In the genomic region with DNA sequence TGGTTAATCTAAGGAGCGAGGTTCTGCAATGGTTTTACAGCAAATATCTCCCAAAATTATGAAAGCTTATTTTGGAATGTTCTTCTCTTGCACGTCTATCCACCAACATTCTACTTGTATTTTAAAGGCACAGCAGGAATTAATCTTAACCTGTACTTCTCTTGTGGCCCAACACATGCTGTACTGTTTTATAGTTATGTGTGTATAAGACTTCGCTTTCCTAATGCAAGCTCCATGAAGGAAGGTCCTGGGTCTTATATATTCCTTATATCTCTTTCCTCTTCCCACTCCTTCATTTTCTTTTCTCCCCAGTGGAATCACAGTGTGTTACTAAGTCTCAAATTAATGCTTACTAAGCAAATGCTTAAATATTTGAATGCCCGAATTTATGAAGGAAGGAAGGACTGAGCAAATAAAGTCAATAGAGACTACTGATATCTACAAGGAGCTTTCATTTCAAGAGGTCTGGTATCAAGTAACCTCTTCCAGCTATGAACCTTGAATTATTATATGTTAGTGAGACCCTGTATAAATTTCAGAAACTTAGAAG, we compare ENCODE assay signal across 25 cellular contexts. TPM values are rescaled to one million over a fixed set of nuclear protein-coding genes. Genes with fewer than 3 reads are reported as not detected.
DNase-seq lines count a peak whose midpoint lies in the region; ATAC-seq, FAIRE-seq and TF ChIP-seq lines count a peak whose summit lies in the region.
"Had no signal": no experiment of that assay in that cellular context is flagged by ENCODE, and none has a peak within 500 bp of the region (broad histone marks: within the 10 kb centered on the region; RNA-seq: fewer than 3 reads in every experiment).

No MANE protein-coding gene starts in this region.

- TF ChIP-seq CTCF in DND-41 (IDR thresholded peaks at IDR 0.05; ENCODE audit: borderline replicate concordance, extremely low read depth, low read length, poor library complexity, severe bottlenecking) (no peak), astrocyte (IDR thresholded peaks at IDR 0.05; ENCODE audit: insufficient read depth, low read depth, low read length) (no peak), smooth muscle cell (IDR thresholded peaks at IDR 0.05; ENCODE audit: borderline replicate concordance, insufficient read depth, poor library complexity, severe bottlenecking) (no peak)

- no peaks in the 10 kb centered on the region for H3F3A ChIP-seq in smooth muscle cell (ENCODE audit: low read depth)

- CTCF ChIA-PET in CD8-positive, alpha-beta memory T cell (lab: Charles Lee): no interaction called here

- peak overlapping the region; percentile 67 for H3K27ac ChIP-seq in DND-41 (ENCODE audit: low read length)
- H3K27ac ChIP-seq in KOPT-K1 (ENCODE audit: low read depth, low read length, poor library complexity, severe bottlenecking): peak overlapping the region; percentile 71
- no peak overlapping the region for H3K27ac ChIP-seq in astrocyte (ENCODE audit: low read depth, low read length)
- no peak overlapping the region for H3K27ac ChIP-seq in smooth muscle cell (ENCODE audit: low read depth)
- no peak overlapping the region for H3K27ac ChIP-seq in CD8-positive, alpha-beta memory T cell (ENCODE audit: low read depth, low read length)
- H3K27ac ChIP-seq: BLaER1 had no signal

- H3K4me1 ChIP-seq in DND-41 (ENCODE audit: insufficient read depth, low read length) (peaks cover 32% of the 10 kb centered on the region), astrocyte (ENCODE audit: insufficient read depth, low read length) (no peaks in the 10 kb centered on the region), smooth muscle cell (ENCODE audit: low read depth) (no peaks in the 10 kb centered on the region)
- peaks cover 4% of the 10 kb centered on the region for H3K4me1 ChIP-seq in CD8-positive, alpha-beta memory T cell (ENCODE audit: insufficient read depth, low read length)

- ATAC-seq in DND-41 (ENCODE audit: insufficient read depth, low read depth): peak; percentile 68
- ATAC-seq: Right ventricle myocardium inferior had no signal

- FAIRE-seq in astrocyte (lab: Jason Lieb, UNC): no peak
- FAIRE-seq: G401.6, GM12892 had no signal

- H3K4me3 ChIP-seq in DND-41 (ENCODE audit: low read depth in 1 of 2, low read length in 2 of 2) (no peak overlapping the region), astrocyte (ENCODE audit: insufficient read depth, low read depth, low read length) (no peak overlapping the region), smooth muscle cell (no peak overlapping the region)
- no peak overlapping the region for H3K4me3 ChIP-seq in CD8-positive, alpha-beta memory T cell (ENCODE audit: low read length)
- H3K4me3 ChIP-seq: BLaER1 had no signal

- H3K4me1 Mint-ChIP-seq in astrocyte (ENCODE audit: low read depth, unreplicated experiment): peaks cover 8% of the 10 kb centered on the region
- peaks cover 10 to 20% (median 14%) of the 10 kb centered on the region in 3 donors for H3K4me1 Mint-ChIP-seq in CD8-positive, alpha-beta memory T cell

- H3K9ac ChIP-seq in DND-41 (ENCODE audit: low read depth, low read length) (peak overlapping the region; percentile 16; the same call in 1 of the 2 replicates), astrocyte (ENCODE audit: low read length) (no peak overlapping the region), smooth muscle cell (ENCODE audit: low read depth) (no peak overlapping the region)
- H3K9ac ChIP-seq: BLaER1 had no signal

- H3K36me3 ChIP-seq in DND-41 (ENCODE audit: insufficient read depth, low read length): no peaks in the 10 kb centered on the region
- H3K36me3 ChIP-seq in KOPT-K1 (ENCODE audit: insufficient read depth, low read length): no peaks in the 10 kb centered on the region
- no peaks in the 10 kb centered on the region for H3K36me3 ChIP-seq in astrocyte (ENCODE audit: insufficient read depth, low read length)
- H3K36me3 ChIP-seq in smooth muscle cell (ENCODE audit: low read depth): no peaks in the 10 kb centered on the region
- no peaks in the 10 kb centered on the region for H3K36me3 ChIP-seq in CD8-positive, alpha-beta memory T cell (ENCODE audit: insufficient read depth, low read length)
- H3K36me3 ChIP-seq: BLaER1 had no signal

- H3K79me2 ChIP-seq in DND-41 (ENCODE audit: insufficient read depth, low read length) (no peaks in the 10 kb centered on the region), astrocyte (ENCODE audit: insufficient read depth, low read length) (no peaks in the 10 kb centered on the region), smooth muscle cell (ENCODE audit: low read depth) (no peaks in the 10 kb centered on the region)

- H3K4me2 ChIP-seq in DND-41 (ENCODE audit: insufficient read depth, low read length) (peak overlapping the region; percentile 25), astrocyte (ENCODE audit: low read length) (peak overlapping the region; percentile 9), smooth muscle cell (peak overlapping the region; percentile 32)

- no peaks in the 10 kb centered on the region for H3K36me3 Mint-ChIP-seq in astrocyte (ENCODE audit: low read depth, unreplicated experiment)
- no peaks in the 10 kb centered on the region for H3K36me3 Mint-ChIP-seq in CD8-positive, alpha-beta memory T cell
- H3K36me3 Mint-ChIP-seq: CD4-positive, alpha-beta memory T cell had no signal

- DNase-seq in DND-41 (no peak), astrocyte (ENCODE audit: low read depth) (no peak), smooth muscle cell (lab: John Stamatoyannopoulos, UW; ENCODE audit: unreplicated experiment) (no peak), nucleus accumbens (lab: John Stamatoyannopoulos, UW) (no peak), COR-L47 (lab: John Stamatoyannopoulos, UW) (no peak)
- DNase-seq in CD8-positive, alpha-beta memory T cell: no peak
- DNase-seq: ACHN, Calu3, DMS153, MV-4-11, NCI-H1105 treated with DMSO at 0.1 percent for 48 hours, NCI-H2029 treated with DMSO at 0.1 percent for 48 hours, NCI-H2171, NCI-H524 treated with DMSO at 0.1 percent for 48 hours, NCI-H82 had no signal

- WGBS in smooth muscle cell (ENCODE audit: low lambda C conversion rate): 76% methylated on average over 4 of the region's 4 CpGs

- H3K9me3 ChIP-seq in DND-41 (ENCODE audit: insufficient read depth, low read length, severe bottlenecking) (no peaks in the 10 kb centered on the region), KOPT-K1 (ENCODE audit: insufficient read depth, low read length, poor library complexity, severe bottlenecking) (no peaks in the 10 kb centered on the region), astrocyte (ENCODE audit: insufficient read depth, low read depth, low read length) (no peaks in the 10 kb centered on the region), smooth muscle cell (replicated peaks; ENCODE audit: low read depth) (no peaks in the 10 kb centered on the region)
- no peaks in the 10 kb centered on the region for H3K9me3 ChIP-seq in CD8-positive, alpha-beta memory T cell (ENCODE audit: low read length)
- H3K9me3 ChIP-seq: BLaER1 had no signal

- H2AFZ ChIP-seq in DND-41 (ENCODE audit: low read depth, low read length): no peak overlapping the region
- H2AFZ ChIP-seq in astrocyte (ENCODE audit: low read depth, low read length): no peak overlapping the region
- H2AFZ ChIP-seq in smooth muscle cell (ENCODE audit: low read depth): no peak overlapping the region

- no peak overlapping the region for H3K27ac Mint-ChIP-seq in astrocyte (ENCODE audit: unreplicated experiment)
- H3K27ac Mint-ChIP-seq in CD8-positive, alpha-beta memory T cell: no peak overlapping the region
- H3K27ac Mint-ChIP-seq: T-helper 1 cell treated with Interleukin-12 subunit alpha and Interleukin-12 subunit beta and Interleukin-4 antibody, amounts not matched to agents 30 μg/mL and 1 μg/mL, for 36 hours had no signal

- H3K27me3 ChIP-seq in DND-41 (ENCODE audit: insufficient read depth, low read length, poor library complexity) (no peaks in the 10 kb centered on the region), astrocyte (ENCODE audit: insufficient read depth, low read length) (no peaks in the 10 kb centered on the region), smooth muscle cell (ENCODE audit: low read depth) (no peaks in the 10 kb centered on the region)
- H3K27me3 ChIP-seq in CD8-positive, alpha-beta memory T cell (ENCODE audit: insufficient read depth, low read length, poor library complexity, severe bottlenecking): no peaks in the 10 kb centered on the region
- H3K27me3 ChIP-seq: BLaER1 had no signal

- H3K27me3 Mint-ChIP-seq in astrocyte (ENCODE audit: low read depth, unreplicated experiment): peaks cover 1% of the 10 kb centered on the region
- H3K27me3 Mint-ChIP-seq in CD8-positive, alpha-beta memory T cell: peaks cover 3 to 6% of the 10 kb centered on the region in 2 donors

- POLR2A ChIA-PET in CD8-positive, alpha-beta memory T cell (lab: Charles Lee): no interaction called here

- H4K20me1 ChIP-seq in DND-41 (ENCODE audit: insufficient read depth, low read length): no peaks in the 10 kb centered on the region
- H4K20me1 ChIP-seq in astrocyte (ENCODE audit: insufficient read depth, low read length): no peaks in the 10 kb centered on the region
- no peaks in the 10 kb centered on the region for H4K20me1 ChIP-seq in smooth muscle cell (ENCODE audit: low read depth)
- H4K20me1 ChIP-seq: BLaER1 had no signal

- H3K4me3 Mint-ChIP-seq in astrocyte (ENCODE audit: unreplicated experiment): no peak overlapping the region
- H3K4me3 Mint-ChIP-seq in CD8-positive, alpha-beta memory T cell: no peak overlapping the region
- H3K4me3 Mint-ChIP-seq: T-helper 1 cell treated with Interleukin-12 subunit alpha and Interleukin-12 subunit beta and Interleukin-4 antibody, amounts not matched to agents 30 μg/mL and 1 μg/mL, for 36 hours had no signal

- no peaks in the 10 kb centered on the region for H3K9me3 Mint-ChIP-seq in astrocyte (ENCODE audit: unreplicated experiment)
- no peaks in the 10 kb centered on the region for H3K9me3 Mint-ChIP-seq in CD8-positive, alpha-beta memory T cell
- H3K9me3 Mint-ChIP-seq: CD4-positive, alpha-beta memory T cell; T-helper 1 cell treated with Interleukin-12 subunit alpha and Interleukin-12 subunit beta and Interleukin-4 antibody, amounts not matched to agents 30 μg/mL and 1 μg/mL, for 36 hours had no signal

RNA-seq across cellular contexts. Expression of a gene that starts 14.0 kb away (rescaled TPM):
- total RNA-seq in astrocyte (0.18 and 0.31 TPM in 2 replicates), smooth muscle cell (not detected in 2 replicates)
- not detected in 2 replicates for polyA plus RNA-seq in smooth muscle cell
- not detected for total RNA-seq in CD8-positive, alpha-beta memory T cell
- not detected for polyA plus RNA-seq in CD8-positive, alpha-beta memory T cell
- total RNA-seq: Calu3; CD4-positive, alpha-beta memory T cell; Daoy; H4; SK-MEL-5 had no signal
- polyA plus RNA-seq: CD4-positive, alpha-beta memory T cell had no signal

Comparison
In these comparisons a context has a peak if more than half of its experiments do, and no peak if none do; other contexts are left out.
1. H3K27ac ChIP-seq: peak in DND-41 (single experiment) and KOPT-K1 (single experiment); none in astrocyte (single experiment), smooth muscle cell (single experiment) and CD8-positive, alpha-beta memory T cell (single experiment).
2. Peak in every context shown above with its lines, with median percentiles within 50 percentile points of each other: H3K4me2 ChIP-seq.